ENCODE assay signal across 16 cellular contexts in the genomic region with DNA sequence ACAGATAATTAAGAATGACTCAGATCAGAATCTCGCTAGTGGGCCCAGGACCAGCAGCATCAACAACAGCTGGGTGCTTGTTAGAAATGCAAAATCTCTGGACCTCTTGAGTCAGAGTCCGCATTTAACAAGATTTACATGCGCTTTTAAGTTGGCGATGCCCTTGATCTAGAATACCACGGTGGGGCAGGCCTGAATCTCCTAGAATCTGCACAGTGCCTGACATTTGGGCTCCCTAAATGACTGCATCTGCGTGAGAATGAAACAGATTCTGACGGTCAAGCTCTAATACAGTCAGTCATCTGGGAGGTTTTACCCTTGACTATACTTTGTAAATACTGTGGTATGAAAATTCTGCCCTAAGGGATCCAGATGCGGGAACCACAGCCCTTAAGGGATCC. TPM values are rescaled to one million over a fixed set of nuclear protein-coding genes. Genes with fewer than 3 reads are reported as not detected.
DNase-seq lines count a peak whose midpoint lies in the region; ATAC-seq and TF ChIP-seq lines count a peak whose summit lies in the region.
"Had no signal": no experiment of that assay in that cellular context is flagged by ENCODE, and none has a peak within 500 bp of the region (broad histone marks: within the 10 kb centered on the region; RNA-seq: fewer than 3 reads in every experiment).

No MANE protein-coding gene starts in this region.

- no peaks in the 10 kb centered on the region for H3K27me3 Mint-ChIP-seq in activated CD4-positive, alpha-beta T cell treated with anti-CD3 and anti-CD28 coated beads, Interleukin-2, amount 10 ng/mL, durations not matched to agents 7 days and 5 days
- no peaks in the 10 kb centered on the region for H3K27me3 Mint-ChIP-seq in CD14-positive monocyte (ENCODE audit: low read depth in 3 of 3)
- H3K27me3 Mint-ChIP-seq: activated T-helper 17 cell treated with anti-CD3 and anti-CD28 coated beads, Interleukin-2, amount 50 U/mL, for 72 hours; central memory CD8-positive, alpha-beta T cell had no signal

- H3K4me3 Mint-ChIP-seq in activated CD4-positive, alpha-beta T cell treated with anti-CD3 and anti-CD28 coated beads, Interleukin-2, amount 10 ng/mL, durations not matched to agents 7 days and 5 days: no peak overlapping the region
- H3K4me3 Mint-ChIP-seq in CD14-positive monocyte: no peak overlapping the region
- H3K4me3 Mint-ChIP-seq: activated T-helper 17 cell treated with anti-CD3 and anti-CD28 coated beads, Interleukin-2, amount 50 U/mL, for 72 hours; central memory CD8-positive, alpha-beta T cell; endodermal cell had no signal

- H3K36me3 Mint-ChIP-seq in activated CD4-positive, alpha-beta T cell treated with anti-CD3 and anti-CD28 coated beads, Interleukin-2, amount 10 ng/mL, durations not matched to agents 7 days and 5 days (ENCODE audit: low read depth): no peaks in the 10 kb centered on the region
- H3K36me3 Mint-ChIP-seq in CD14-positive monocyte: peaks cover 0 to 10% of the 10 kb centered on the region in 2 donors

- POLR2A ChIA-PET in activated CD4-positive, alpha-beta T cell treated with anti-CD3 and anti-CD28 coated beads, Interleukin-2, amount 10 ng/mL, durations not matched to agents 7 days and 5 days (lab: Charles Lee): no interaction called here

- DNase-seq in EH (ENCODE audit: low read depth) (peak; percentile 61), myocyte (ENCODE audit: low read depth) (peak; percentile 76), CD14-positive monocyte (ENCODE audit: low spot score) (no peak)
- DNase-seq in activated CD4-positive, alpha-beta T cell treated with anti-CD3 and anti-CD28 coated beads, Interleukin-2, amount 10 ng/mL, durations not matched to agents 7 days and 5 days: no peak
- DNase-seq: endodermal cell; GOT3; MV-4-11; NCI-H2107; occipital lobe; stimulated activated CD4-positive, alpha-beta T cell treated with anti-CD3 and anti-CD28 coated beads, Interleukin-2, amount 100 ng/mL, for 48 hours; WERI-Rb-1 had no signal

- no peak for TF ChIP-seq CTCF in CD14-positive monocyte (IDR thresholded peaks at IDR 0.05)

- peaks cover 1% of the 10 kb centered on the region for H3K4me1 Mint-ChIP-seq in activated CD4-positive, alpha-beta T cell treated with anti-CD3 and anti-CD28 coated beads, Interleukin-2, amount 10 ng/mL, durations not matched to agents 7 days and 5 days
- H3K4me1 Mint-ChIP-seq in CD14-positive monocyte: peaks cover 27% of the 10 kb centered on the region
- H3K4me1 Mint-ChIP-seq: activated T-helper 17 cell treated with anti-CD3 and anti-CD28 coated beads, Interleukin-2, amount 50 U/mL, for 72 hours; central memory CD8-positive, alpha-beta T cell had no signal

- ATAC-seq in GM19397 (IDR thresholded peaks at IDR 0.05; ENCODE audit: unreplicated experiment) (peak; percentile 54), HG03442 (IDR thresholded peaks at IDR 0.05; ENCODE audit: unreplicated experiment) (peak; percentile 59), GM21515 (IDR thresholded peaks at IDR 0.05; ENCODE audit: unreplicated experiment) (no peak)
- ATAC-seq: activated T-helper 17 cell treated with anti-CD3 and anti-CD28 coated beads, Interleukin-2, amount 50 U/mL, for 72 hours had no signal

- H3K9me3 Mint-ChIP-seq in activated CD4-positive, alpha-beta T cell treated with anti-CD3 and anti-CD28 coated beads, Interleukin-2, amount 10 ng/mL, durations not matched to agents 7 days and 5 days: no peaks in the 10 kb centered on the region
- H3K9me3 Mint-ChIP-seq in CD14-positive monocyte: no peaks in the 10 kb centered on the region
- H3K9me3 Mint-ChIP-seq: activated T-helper 17 cell treated with anti-CD3 and anti-CD28 coated beads, Interleukin-2, amount 50 U/mL, for 72 hours; central memory CD8-positive, alpha-beta T cell; endodermal cell had no signal

- CTCF ChIA-PET in activated CD4-positive, alpha-beta T cell treated with anti-CD3 and anti-CD28 coated beads, Interleukin-2, amount 10 ng/mL, durations not matched to agents 7 days and 5 days (lab: Charles Lee): interaction anchor here (1.2 to 3.3 kb wide), 7 partner anchors 9 to 185 kb away, joined by 3 to 29 read pairs (median 5); a partner anchor contains a TSS

- no peak overlapping the region for H3K27ac Mint-ChIP-seq in activated CD4-positive, alpha-beta T cell treated with anti-CD3 and anti-CD28 coated beads, Interleukin-2, amount 10 ng/mL, durations not matched to agents 7 days and 5 days
- no peak overlapping the region for H3K27ac Mint-ChIP-seq in CD14-positive monocyte
- H3K27ac Mint-ChIP-seq: activated T-helper 17 cell treated with anti-CD3 and anti-CD28 coated beads, Interleukin-2, amount 50 U/mL, for 72 hours had no signal

- intact Hi-C loops in CD14-positive monocyte (cut with micrococcal nuclease): loop anchor here (5.0 kb wide), 3 partner anchors 125 to 315 kb away; no protein-coding TSS in a partner anchor

RNA-seq across cellular contexts. Expression of a gene that starts 17.2 kb away (rescaled TPM):
- 23.6 and 24.8 TPM in 2 replicates for total RNA-seq in myocyte
- 34.1 TPM for polyA plus RNA-seq in myocyte (2012)
- total RNA-seq in activated CD4-positive, alpha-beta T cell treated with anti-CD3 and anti-CD28 coated beads, Interleukin-2, amount 10 ng/mL, durations not matched to agents 7 days and 5 days: 10 to 100 TPM; 51.7 to 54.6 TPM
- polyA plus RNA-seq in CD14-positive monocyte: 10 to 100 TPM; 31.5 to 32.2 TPM

RNA-seq across cellular contexts. Expression of a gene that starts 20.5 kb away (rescaled TPM):
- 24.6 and 36.2 TPM in 2 replicates for total RNA-seq in myocyte
- 38.9 TPM for polyA plus RNA-seq in myocyte (2012)
- total RNA-seq in activated CD4-positive, alpha-beta T cell treated with anti-CD3 and anti-CD28 coated beads, Interleukin-2, amount 10 ng/mL, durations not matched to agents 7 days and 5 days: 10 to 100 TPM; 10.8 to 12.2 TPM
- polyA plus RNA-seq in CD14-positive monocyte: 1 to 10 TPM in 1 of 2 donors, under 1 TPM in 1; 0.54 to 1.1 TPM

RNA-seq across cellular contexts. Expression of a gene that starts 42.5 kb away (rescaled TPM):
- 151 and 153 TPM in 2 replicates for total RNA-seq in myocyte
- 66.1 TPM for polyA plus RNA-seq in myocyte (2012)
- 100 to 1,000 TPM; 218 TPM for total RNA-seq in activated CD4-positive, alpha-beta T cell treated with anti-CD3 and anti-CD28 coated beads, Interleukin-2, amount 10 ng/mL, durations not matched to agents 7 days and 5 days
- 1 to 10 TPM; 4.2 to 4.9 TPM for polyA plus RNA-seq in CD14-positive monocyte

RNA-seq across cellular contexts. Expression of a gene that starts 57.5 kb away (rescaled TPM):
- not detected in 2 replicates for total RNA-seq in myocyte
- 0.35 TPM for polyA plus RNA-seq in myocyte (2012)
- 1 to 10 TPM in 1 of 2 experiments, under 1 TPM in 1; 0.94 to 1.0 TPM for total RNA-seq in activated CD4-positive, alpha-beta T cell treated with anti-CD3 and anti-CD28 coated beads, Interleukin-2, amount 10 ng/mL, durations not matched to agents 7 days and 5 days
- polyA plus RNA-seq in CD14-positive monocyte: not detected
- total RNA-seq: endodermal cell, occipital lobe had no signal

Comparison
In these comparisons a context has a peak if more than half of its experiments do, and no peak if none do; other contexts are left out.
1. DNase-seq: peak in EH (single experiment) and myocyte (single experiment); none in activated CD4-positive, alpha-beta T cell treated with anti-CD3 and anti-CD28 coated beads, Interleukin-2, amount 10 ng/mL, durations not matched to agents 7 days and 5 days (single experiment) and CD14-positive monocyte (single experiment).